ENCODE assay signal across 10 cellular contexts in the genomic region with DNA sequence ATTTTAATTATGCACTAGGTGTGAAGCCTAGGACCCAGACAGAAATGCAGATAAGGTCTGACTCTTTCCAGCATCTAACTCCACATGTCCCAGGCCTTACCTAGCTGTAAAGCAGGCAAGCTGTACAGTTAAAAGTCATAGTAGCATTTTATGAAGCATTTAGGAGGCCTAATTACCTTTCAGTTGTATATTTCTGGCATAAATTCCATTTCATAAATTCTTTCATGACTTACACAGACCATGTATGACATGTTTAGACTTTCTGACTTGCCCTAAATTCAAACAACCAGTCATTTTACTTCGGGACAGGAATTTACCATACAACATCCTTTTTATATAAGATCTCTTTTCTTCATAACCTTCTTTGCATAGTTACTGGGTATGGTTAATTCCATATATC.
"Had no signal": no experiment of that assay in that cellular context is flagged by ENCODE, and none has a peak within 500 bp of the region (broad histone marks: within the 10 kb centered on the region; RNA-seq: fewer than 3 reads in every experiment).

No MANE protein-coding gene starts in this region.

- H2AFZ ChIP-seq: GM23248 had no signal

- H3K27ac ChIP-seq: GM23248 had no signal

- ATAC-seq: K562 had no signal

- H3K4me3 ChIP-seq: GM23248, K562 had no signal

- H3K9ac ChIP-seq: GM23248 had no signal

- DNase-seq: GM23248, GOT3, H9, HCEC 1CT, HFFc6, Kasumi-1, KG1 had no signal

- FAIRE-seq: H54, HTR-8/SVneo, K562 had no signal
